Comparison of ENCODE assay signal across 25 cellular contexts in genomic region chr6:5442946-5443345, GRCh38.
DNase-seq lines count a peak whose midpoint lies in the region; ATAC-seq, FAIRE-seq and TF ChIP-seq lines count a peak whose summit lies in the region.
"Had no signal": no experiment of that assay in that cellular context is flagged by ENCODE, and none has a peak within 500 bp of the region (broad histone marks: within the 10 kb centered on the region; RNA-seq: fewer than 3 reads in every experiment).

No MANE protein-coding gene starts in this region.

- intact Hi-C loops in endothelial cell of umbilical vein (cut with micrococcal nuclease): no loop called here
- intact Hi-C loops in naive thymus-derived CD4-positive, alpha-beta T cell (cut with micrococcal nuclease): no loop called here

- H3K27me3 ChIP-seq in endothelial cell of umbilical vein (ENCODE audit: control insufficient read depth in 2 of 2, insufficient read depth in 2 of 2, low read length in 2 of 2): no peaks in the 10 kb centered on the region
- H3K27me3 ChIP-seq in naive thymus-derived CD4-positive, alpha-beta T cell (ENCODE audit: control insufficient read depth in 2 of 2, insufficient read depth in 2 of 2, low read length in 2 of 2): no peaks in the 10 kb centered on the region
- H3K27me3 ChIP-seq: BLaER1 treated with 17β-estradiol and CSF1 and Interleukin-3, amounts not matched to agents 10 nM and 100 nM had no signal

- H3K9me3 ChIP-seq in endothelial cell of umbilical vein (replicated peaks; ENCODE audit: control insufficient read depth, insufficient read depth, low read length): no peaks in the 10 kb centered on the region
- no peaks in the 10 kb centered on the region for H3K9me3 ChIP-seq in naive thymus-derived CD4-positive, alpha-beta T cell (ENCODE audit: control insufficient read depth in 2 of 3, low read length in 3 of 3)
- H3K9me3 ChIP-seq: BLaER1 treated with 17β-estradiol and CSF1 and Interleukin-3, amounts not matched to agents 10 nM and 100 nM had no signal

- TF ChIP-seq CTCF in WTC11 (IDR thresholded peaks at IDR 0.05) (no peak), endothelial cell of umbilical vein (IDR thresholded peaks at IDR 0.05; ENCODE audit: extremely low read depth in 1 of 2, insufficient read depth in 1 of 2, low read depth in 1 of 2, low read length in 2 of 2) (no peak)

- CTCF ChIA-PET in WTC11 (lab: Charles Lee): interaction anchor here (1.0 kb wide), 1 partner anchor 28 kb away, joined by 4 read pairs; no protein-coding TSS in a partner anchor
- CTCF ChIA-PET in endothelial cell of umbilical vein (lab: Charles Lee): interaction anchor here (1.0 to 1.6 kb wide), 4 partner anchors 10 to 309 kb away, joined by 3 to 10 read pairs (median 4); no protein-coding TSS in a partner anchor
- CTCF ChIA-PET in naive thymus-derived CD4-positive, alpha-beta T cell (lab: Charles Lee): interaction anchor here (0.7 kb wide), 1 partner anchor 559 kb away, joined by 3 read pairs; no protein-coding TSS in a partner anchor

- no peak overlapping the region for H3K27ac ChIP-seq in endothelial cell of umbilical vein (ENCODE audit: insufficient read depth, low read depth, low read length)
- no peak overlapping the region for H3K27ac ChIP-seq in naive thymus-derived CD4-positive, alpha-beta T cell (ENCODE audit: low read depth, low read length)
- H3K27ac ChIP-seq: 22Rv1; BLaER1 treated with 17β-estradiol and CSF1 and Interleukin-3, amounts not matched to agents 10 nM and 100 nM; GM23248 had no signal

- peaks cover 5% of the 10 kb centered on the region for H3K4me1 ChIP-seq in endothelial cell of umbilical vein (ENCODE audit: control insufficient read depth, extremely low read depth, insufficient read depth, low read length)
- no peaks in the 10 kb centered on the region for H3K4me1 ChIP-seq in naive thymus-derived CD4-positive, alpha-beta T cell (ENCODE audit: control insufficient read depth in 2 of 2, insufficient read depth in 2 of 2, low read length in 2 of 2)

- H3K27me3 Mint-ChIP-seq in WTC11 (ENCODE audit: low read depth) (no peaks in the 10 kb centered on the region), memory B cell (no peaks in the 10 kb centered on the region)
- H3K27me3 Mint-ChIP-seq in naive thymus-derived CD4-positive, alpha-beta T cell: no peaks in the 10 kb centered on the region
- H3K27me3 Mint-ChIP-seq: B cell; CD4-positive, alpha-beta T cell; CD8-positive, alpha-beta memory T cell had no signal

- FAIRE-seq in endothelial cell of umbilical vein (lab: Jason Lieb, UNC): no peak
- FAIRE-seq: A204.1, D721Med, GM12878, GM19239 had no signal

- peaks cover 3% of the 10 kb centered on the region for H4K20me1 ChIP-seq in endothelial cell of umbilical vein (replicated peaks; ENCODE audit: control insufficient read depth, extremely low read depth, insufficient read depth, low read length)
- H4K20me1 ChIP-seq: BLaER1 treated with 17β-estradiol and CSF1 and Interleukin-3, amounts not matched to agents 10 nM and 100 nM had no signal

- no peaks in the 10 kb centered on the region for H3K9me3 Mint-ChIP-seq in WTC11
- no peaks in the 10 kb centered on the region for H3K9me3 Mint-ChIP-seq in memory B cell
- H3K9me3 Mint-ChIP-seq in naive thymus-derived CD4-positive, alpha-beta T cell: no peaks in the 10 kb centered on the region
- H3K9me3 Mint-ChIP-seq: CD4-positive, alpha-beta T cell; H9 had no signal

- ATAC-seq in WTC11 (no peak), memory B cell (ENCODE audit: low read depth) (no peak)
- no peak for ATAC-seq in naive thymus-derived CD4-positive, alpha-beta T cell
- ATAC-seq: GM12878, HCT116 had no signal

- no peak overlapping the region for H3K9ac ChIP-seq in endothelial cell of umbilical vein (replicated peaks; ENCODE audit: extremely low read depth, insufficient read depth, low read length)
- H3K9ac ChIP-seq: BLaER1 treated with 17β-estradiol and CSF1 and Interleukin-3, amounts not matched to agents 10 nM and 100 nM; GM23248 had no signal

- TF ChIP-seq POLR2A in endothelial cell of umbilical vein (IDR thresholded peaks at IDR 0.05; ENCODE audit: low read depth, low read length): no peak

- dilution Hi-C loops in endothelial cell of umbilical vein (cut with MboI; ENCODE audit: extremely low pct_ligation_motif_present, low sequenced_read_pairs): no loop called here

- no peaks in the 10 kb centered on the region for H3K79me2 ChIP-seq in endothelial cell of umbilical vein (ENCODE audit: control insufficient read depth, insufficient read depth, low read length)

- H3K4me2 ChIP-seq in endothelial cell of umbilical vein (ENCODE audit: insufficient read depth, low read length): no peak overlapping the region

- no peak overlapping the region for H2AFZ ChIP-seq in endothelial cell of umbilical vein (ENCODE audit: low read depth, low read length)
- H2AFZ ChIP-seq: GM23248 had no signal

- H3K4me3 ChIP-seq in endothelial cell of umbilical vein (replicated peaks in 1 of 3; ENCODE audit: insufficient read depth in 1 of 3, low read depth in 1 of 3, low read length in 3 of 3): no peak overlapping the region
- no peak overlapping the region for H3K4me3 ChIP-seq in naive thymus-derived CD4-positive, alpha-beta T cell (ENCODE audit: low read length)
- H3K4me3 ChIP-seq: BLaER1 treated with 17β-estradiol and CSF1 and Interleukin-3, amounts not matched to agents 10 nM and 100 nM; GM12878; GM23248 had no signal

- H3K27ac Mint-ChIP-seq in WTC11 (peak overlapping the region; percentile 2; the same call in 1 of the 2 replicates), memory B cell (peak overlapping the region; percentile 67)
- no peak overlapping the region for H3K27ac Mint-ChIP-seq in naive thymus-derived CD4-positive, alpha-beta T cell
- H3K27ac Mint-ChIP-seq: B cell; CD14-positive monocyte; CD4-positive, alpha-beta T cell; CD8-positive, alpha-beta memory T cell had no signal

- no TSS peak for BruUV-seq in endothelial cell of umbilical vein (replicated peaks; lab: Mats Ljungman, UMichigan)

- H3K4me3 Mint-ChIP-seq in WTC11: no peak overlapping the region
- H3K4me3 Mint-ChIP-seq in memory B cell: no peak overlapping the region
- H3K4me3 Mint-ChIP-seq in naive thymus-derived CD4-positive, alpha-beta T cell: no peak overlapping the region
- H3K4me3 Mint-ChIP-seq: B cell; CD14-positive monocyte; CD4-positive, alpha-beta T cell; CD8-positive, alpha-beta memory T cell; H9 had no signal

- no peaks in the 10 kb centered on the region for H3K36me3 ChIP-seq in endothelial cell of umbilical vein (ENCODE audit: control insufficient read depth in 2 of 2, extremely low read depth in 1 of 2, insufficient read depth in 2 of 2, low read length in 2 of 2)
- H3K36me3 ChIP-seq in naive thymus-derived CD4-positive, alpha-beta T cell (ENCODE audit: control insufficient read depth in 2 of 3, insufficient read depth in 3 of 3, low read length in 3 of 3): no peaks in the 10 kb centered on the region
- H3K36me3 ChIP-seq: BLaER1 treated with 17β-estradiol and CSF1 and Interleukin-3, amounts not matched to agents 10 nM and 100 nM had no signal

- H3K36me3 Mint-ChIP-seq in WTC11 (no peaks in the 10 kb centered on the region), memory B cell (peaks cover 17% of the 10 kb centered on the region)
- peaks cover 0 to 47% (median 18%) of the 10 kb centered on the region in 5 donors for H3K36me3 Mint-ChIP-seq in naive thymus-derived CD4-positive, alpha-beta T cell

- DNase-seq in NCI-H2029 treated with DMSO at 0.1 percent for 48 hours (lab: John Stamatoyannopoulos, UW): peak; percentile 61
- DNase-seq in NCI-H2029 (lab: John Stamatoyannopoulos, UW): no peak
- DNase-seq in WTC11 (ENCODE audit: low spot score): no peak
- DNase-seq in endothelial cell of umbilical vein (ENCODE audit: low read depth, low spot score): peak; percentile 4
- no peak for DNase-seq in memory B cell (ENCODE audit: low spot score in 2 of 2)
- no peak for DNase-seq in naive thymus-derived CD4-positive, alpha-beta T cell
- DNase-seq in stimulated activated CD4-positive, alpha-beta T cell treated with anti-CD3 and anti-CD28 coated beads, Interleukin-15, amount 100 ng/mL, for 24 hours: no peak
- DNase-seq in NAMALWA (ENCODE audit: low spot score): no peak
- DNase-seq: CD4-positive, alpha-beta T cell; CD8-positive, alpha-beta memory T cell; DMS 273 treated with DMSO at 0.1 percent for 48 hours; DMS79; EL; GDM1; GM23248; H9 had no signal

- no peaks in the 10 kb centered on the region for H3K9me1 ChIP-seq in endothelial cell of umbilical vein (replicated peaks; ENCODE audit: control insufficient read depth, extremely low read depth, insufficient read depth, low read length)

- POLR2A ChIA-PET in WTC11 (lab: Charles Lee): no interaction called here
- POLR2A ChIA-PET in endothelial cell of umbilical vein (lab: Charles Lee): no interaction called here
- POLR2A ChIA-PET in naive thymus-derived CD4-positive, alpha-beta T cell (lab: Charles Lee): interaction anchor here (0.6 kb wide), 1 partner anchor 20 kb away, joined by 3 read pairs; no protein-coding TSS in a partner anchor

- H3K4me1 Mint-ChIP-seq in WTC11 (peaks cover 44% of the 10 kb centered on the region), memory B cell (peaks cover 14% of the 10 kb centered on the region)
- peaks cover 2 to 28% (median 18%) of the 10 kb centered on the region in 7 donors for H3K4me1 Mint-ChIP-seq in naive thymus-derived CD4-positive, alpha-beta T cell

TF ChIP-seq in WTC11, 78 proteins besides CTCF, POLR2A, EP300 and RAD21 (continues in another document):
- no peak for TF ChIP-seq ESRRA (CRISPR knock-in tag; IDR thresholded peaks at IDR 0.05; ENCODE audit: borderline replicate concordance)

TF ChIP-seq in endothelial cell of umbilical vein, 7 proteins besides CTCF, POLR2A, EP300 and RAD21:
- TF ChIP-seq MYC (IDR thresholded peaks at IDR 0.05; ENCODE audit: low read depth, low read length): no peak
- no peak for TF ChIP-seq MAX (IDR thresholded peaks at IDR 0.05; ENCODE audit: insufficient read depth, insufficient read length)
- no peak for TF ChIP-seq POLR2AphosphoS5 (IDR thresholded peaks at IDR 0.05; ENCODE audit: insufficient read depth, low read depth, low read length)
- TF ChIP-seq GATA2 (IDR thresholded peaks at IDR 0.05; ENCODE audit: insufficient read depth, insufficient read length, low read depth, low read length): no peak
- TF ChIP-seq EZH2 (IDR thresholded peaks at IDR 0.05; ENCODE audit: borderline replicate concordance, low read depth, low read length, severe bottlenecking): no peak
- no peak for TF ChIP-seq FOS (IDR thresholded peaks at IDR 0.05; ENCODE audit: borderline replicate concordance, insufficient read depth, low read length)
- TF ChIP-seq JUN (IDR thresholded peaks at IDR 0.05; ENCODE audit: borderline replicate concordance, insufficient read depth, insufficient read length, low read depth): no peak
TF ChIP-seq in endothelial cell of umbilical vein: peak in this region for 0.

Comparison
In these comparisons a context has a peak if more than half of its experiments do, and no peak if none do; other contexts are left out.
1. DNase-seq: peak in NCI-H2029 treated with DMSO at 0.1 percent for 48 hours (single experiment) and endothelial cell of umbilical vein (single experiment); none in NCI-H2029 (single experiment), WTC11 (single experiment), memory B cell (0 of 2), naive thymus-derived CD4-positive, alpha-beta T cell (0 of 9), stimulated activated CD4-positive, alpha-beta T cell treated with anti-CD3 and anti-CD28 coated beads, Interleukin-15, amount 100 ng/mL, for 24 hours (single experiment) and NAMALWA (single experiment).
2. H3K27ac Mint-ChIP-seq: peak in WTC11 (single experiment) and memory B cell (single experiment); none in naive thymus-derived CD4-positive, alpha-beta T cell (0 of 9).